Comparison of ENCODE assay signal across 9 cellular contexts in the genomic region with DNA sequence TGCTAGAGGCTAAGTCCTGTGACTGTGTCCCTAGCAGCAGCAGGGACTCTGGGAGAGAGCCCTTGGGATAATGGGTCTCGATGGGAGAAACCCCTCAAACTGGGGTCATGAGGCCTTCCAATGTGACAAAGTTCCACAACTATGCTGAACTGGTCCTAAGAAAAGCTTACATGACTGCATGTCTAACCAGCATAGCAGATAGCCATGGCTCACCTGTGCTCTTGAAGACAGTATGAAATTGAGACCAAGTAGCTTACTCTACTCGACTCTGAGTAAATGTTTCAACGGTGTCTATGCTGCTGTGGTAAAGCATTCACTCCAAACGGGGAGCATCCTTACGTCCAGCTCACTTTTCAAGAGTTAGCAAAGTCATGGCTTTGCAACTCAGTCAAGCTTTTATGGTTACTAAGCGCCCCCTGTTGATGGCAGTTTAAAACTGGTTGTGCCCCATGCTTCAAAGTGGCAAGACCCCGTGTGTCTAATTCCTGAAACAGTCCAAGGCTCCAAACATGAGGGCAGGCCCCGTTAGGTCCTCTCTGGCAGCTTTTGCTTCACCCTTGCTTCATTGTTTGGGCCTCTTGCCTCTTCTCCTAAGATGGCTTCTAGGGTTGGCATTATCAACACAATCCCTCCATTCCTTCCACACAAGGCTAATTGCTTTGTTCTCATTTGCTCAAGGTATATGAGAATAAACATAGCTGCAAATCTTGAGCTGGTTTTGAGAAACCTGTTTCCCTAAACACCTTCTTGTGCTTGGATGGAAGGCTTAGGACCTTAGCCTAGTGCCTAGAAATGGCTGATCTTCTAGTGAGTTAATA. TPM values are rescaled to one million over a fixed set of nuclear protein-coding genes. Genes with fewer than 3 reads are reported as not detected.
DNase-seq lines count a peak whose midpoint lies in the region; ATAC-seq and TF ChIP-seq lines count a peak whose summit lies in the region.
"Had no signal": no experiment of that assay in that cellular context is flagged by ENCODE, and none has a peak within 500 bp of the region (broad histone marks: within the 10 kb centered on the region; RNA-seq: fewer than 3 reads in every experiment).

No MANE protein-coding gene starts in this region.

- no peaks in the 10 kb centered on the region for H3K4me1 ChIP-seq in psoas muscle

- no peaks in the 10 kb centered on the region for H3K9me3 Mint-ChIP-seq in CD4-positive, alpha-beta T cell
- H3K9me3 Mint-ChIP-seq in activated naive CD4-positive, alpha-beta T cell treated with anti-CD3 and anti-CD28 coated beads, Interleukin-2, amount 50 U/mL, for 72 hours = no peaks in the 10 kb centered on the region

- no peak overlapping the region for H3K4me3 ChIP-seq in psoas muscle

- H3K36me3 Mint-ChIP-seq in CD4-positive, alpha-beta T cell (ENCODE audit: low read depth) = no peaks in the 10 kb centered on the region
- H3K36me3 Mint-ChIP-seq in activated naive CD4-positive, alpha-beta T cell treated with anti-CD3 and anti-CD28 coated beads, Interleukin-2, amount 50 U/mL, for 72 hours = no peaks in the 10 kb centered on the region

- POLR2A ChIA-PET in CD4-positive, alpha-beta T cell (lab: Charles Lee) = interaction anchor here (0.9 to 2.1 kb wide), 7 partner anchors 8 to 157 kb away, joined by 3 to 13 read pairs (median 3); a partner anchor contains a TSS

- intact Hi-C loops in CD4-positive, alpha-beta T cell (cut with DNase I, micrococcal nuclease) = loop anchor here (1.0 to 10.0 kb wide), 8 partner anchors 46 to 773 kb away; a partner anchor contains a TSS
- intact Hi-C loops in head of caudate nucleus (cut with DNase I) = loop anchor here (10.0 kb wide), 1 partner anchor 109 kb away; no protein-coding TSS in a partner anchor
- intact Hi-C loops in psoas muscle (cut with DNase I) = loop anchor here (2.0 to 10.0 kb wide), 6 partner anchors 106 to 769 kb away; a partner anchor contains a TSS

- no peak overlapping the region for H3K27ac Mint-ChIP-seq in CD4-positive, alpha-beta T cell
- no peak overlapping the region for H3K27ac Mint-ChIP-seq in activated naive CD4-positive, alpha-beta T cell treated with anti-CD3 and anti-CD28 coated beads, Interleukin-2, amount 50 U/mL, for 72 hours

- TF ChIP-seq EP300 in Ishikawa (IDR thresholded peaks at IDR 0.05; ENCODE audit: borderline replicate concordance) = no peak

- peak; percentile 36 to 67 (median 52) for DNase-seq in CD4-positive, alpha-beta T cell
- peak; percentile 60 for DNase-seq in SK-N-DZ (ENCODE audit: low spot score)
- peak in 1 of 2 donors; percentile 70 for DNase-seq in activated naive CD4-positive, alpha-beta T cell treated with anti-CD3 and anti-CD28 coated beads, Interleukin-2, amount 50 U/mL, for 72 hours (ENCODE audit: low spot score in 2 of 2)
- DNase-seq in head of caudate nucleus = peak in 41 of 42 donors; percentile 15 to 89 (median 69)
- peak; percentile 26 to 58 for DNase-seq in psoas muscle
- DNase-seq in mesenteric fat pad (ENCODE audit: low spot score) = no peak

- H3K27me3 ChIP-seq in CD4-positive, alpha-beta T cell (ENCODE audit: control insufficient read depth, insufficient read depth, low read length) = no peaks in the 10 kb centered on the region
- H3K27me3 ChIP-seq in psoas muscle (ENCODE audit: insufficient read depth in 3 of 3, low read length in 2 of 3) = no peaks in the 10 kb centered on the region

- ATAC-seq in CD4-positive, alpha-beta T cell (ENCODE audit: poor library complexity) = peak; percentile 74
- peak; percentile 66 for ATAC-seq in GM19328 (IDR thresholded peaks at IDR 0.05; ENCODE audit: unreplicated experiment)
- peak; percentile 54 to 64 for ATAC-seq in activated naive CD4-positive, alpha-beta T cell treated with anti-CD3 and anti-CD28 coated beads, Interleukin-2, amount 50 U/mL, for 72 hours
- peak; percentile 76 to 92 (median 80) for ATAC-seq in psoas muscle

- no peaks in the 10 kb centered on the region for H3K9me3 ChIP-seq in CD4-positive, alpha-beta T cell (ENCODE audit: control insufficient read depth, low read length)
- no peaks in the 10 kb centered on the region for H3K9me3 ChIP-seq in psoas muscle

- no peak overlapping the region for H3K27ac ChIP-seq in CD4-positive, alpha-beta T cell (ENCODE audit: low read depth, low read length)
- H3K27ac ChIP-seq in psoas muscle = no peak overlapping the region
- H3K27ac ChIP-seq: VCaP had no signal

- no peaks in the 10 kb centered on the region for H3K4me1 Mint-ChIP-seq in CD4-positive, alpha-beta T cell (ENCODE audit: low read depth)

- no peaks in the 10 kb centered on the region for H3K36me3 ChIP-seq in psoas muscle (ENCODE audit: insufficient read depth in 1 of 2, low read depth in 1 of 2)

- WGBS in psoas muscle, 3 donors = 12 to 17% (median 12%) methylated on average over 8 of the region's 8 CpGs

- TF ChIP-seq RAD21 in Ishikawa (IDR thresholded peaks at IDR 0.05; ENCODE audit: low read depth) = peak; percentile 95

- peak; percentile 89 for TF ChIP-seq CTCF in CD4-positive, alpha-beta T cell (IDR thresholded peaks at IDR 0.05)
- peak; percentile 74 for TF ChIP-seq CTCF in psoas muscle (IDR thresholded peaks at IDR 0.05)

- no peaks in the 10 kb centered on the region for H3K27me3 Mint-ChIP-seq in CD4-positive, alpha-beta T cell

- CTCF ChIA-PET in CD4-positive, alpha-beta T cell (lab: Charles Lee) = interaction anchor here (0.6 to 2.6 kb wide), 20 partner anchors 10 to 773 kb away, joined by 3 to 38 read pairs (median 4); no protein-coding TSS in a partner anchor

- no peak overlapping the region for H3K4me3 Mint-ChIP-seq in CD4-positive, alpha-beta T cell

TF ChIP-seq in Ishikawa, 13 proteins besides CTCF, POLR2A, EP300 and RAD21:
- TF ChIP-seq, protein P1, sequence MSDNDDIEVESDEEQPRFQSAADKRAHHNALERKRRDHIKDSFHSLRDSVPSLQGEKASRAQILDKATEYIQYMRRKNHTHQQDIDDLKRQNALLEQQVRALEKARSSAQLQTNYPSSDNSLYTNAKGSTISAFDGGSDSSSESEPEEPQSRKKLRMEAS (IDR thresholded peaks at IDR 0.05) = 0 out of 2 replicates have a peak, but pooled peaks have one; percentile 5
- TF ChIP-seq NFIC (IDR thresholded peaks at IDR 0.05) = no peak
TF ChIP-seq in Ishikawa: peak in this region for 1.

RNA-seq across cellular contexts. Expression of a gene that starts 46.6 kb away (rescaled TPM):
- 10 to 100 TPM; 20.6 to 21.3 TPM for total RNA-seq in CD4-positive, alpha-beta T cell
- polyA plus RNA-seq in SK-N-DZ (2014; cell fraction: cytosol; rRNA removed) = 14.5 and 15.0 TPM in 2 replicates
- 47.1 and 73.1 TPM in 2 replicates for polyA plus RNA-seq in SK-N-DZ (2014; cell fraction: nucleus; rRNA removed)
- total RNA-seq in activated naive CD4-positive, alpha-beta T cell treated with anti-CD3 and anti-CD28 coated beads, Interleukin-2, amount 50 U/mL, for 72 hours = 10 to 100 TPM; 43.4 to 49.8 TPM
- total RNA-seq in psoas muscle = 10 to 100 TPM in 2 of 4 donors, 1 to 10 TPM in 2; 3.1 to 34.6 (median 12.4) TPM
- polyA plus RNA-seq in psoas muscle = 1 to 10 TPM; 3.4 to 7.0 (median 3.5) TPM
- 28.6 TPM for total RNA-seq in mesenteric fat pad
